Comparison of ENCODE assay signal across 8 cellular contexts in genomic region chr15:80060490-80061006, GRCh38. TPM values are rescaled to one million over a fixed set of nuclear protein-coding genes. Genes with fewer than 3 reads are reported as not detected.
DNase-seq lines count a peak whose midpoint lies in the region; TF ChIP-seq lines count a peak whose summit lies in the region.
"Not testable (repeated sequence)": the region's sequence is repeated elsewhere in the genome, so short reads cannot be mapped to it uniquely, and the experiment has no call there.

No MANE protein-coding gene starts in this region.

- H3K9me3 ChIP-seq in HUES6 (ENCODE audit: control insufficient read depth, insufficient read depth, low read depth, low read length); iPS-15b (ENCODE audit: control insufficient read depth, insufficient read depth, low read length); neuronal stem cell (replicated peaks in 1 of 2; ENCODE audit: control insufficient read depth in 2 of 2, insufficient read depth in 1 of 2, low read depth in 1 of 2, low read length in 2 of 2); stomach: not testable (repeated sequence)

- no CpG with 5 or more reads among the region's 26 CpGs for WGBS in neuronal stem cell (ENCODE audit: extremely low coverage in 2 of 2, insufficient read length in 2 of 2, insufficient replicate concordance in 1 of 2), 2 donors
- WGBS in stomach, 5 donors = 3 to 12% (median 4%) methylated on average over 26 of the region's 26 CpGs

- H2BK15ac ChIP-seq in neuronal stem cell (ENCODE audit: low read length) = not testable (repeated sequence)

- not testable (repeated sequence) for H2BK12ac ChIP-seq in neuronal stem cell (ENCODE audit: low read length)

- H3K14ac ChIP-seq in neuronal stem cell (ENCODE audit: low read length) = not testable (repeated sequence)

- peaks cover 33% of the 10 kb centered on the region for H3K4me1 ChIP-seq in HUES6 (ENCODE audit: control insufficient read depth, insufficient read depth, low read length)
- peaks cover 13% of the 10 kb centered on the region for H3K4me1 ChIP-seq in iPS-15b (ENCODE audit: control insufficient read depth, insufficient read depth, low read length)
- peaks cover 1 to 13% of the 10 kb centered on the region in 2 donors for H3K4me1 ChIP-seq in neuronal stem cell (ENCODE audit: control insufficient read depth in 2 of 2, insufficient read depth in 1 of 2, low read depth in 1 of 2, low read length in 2 of 2)
- H3K4me1 ChIP-seq in stomach = peaks cover 22 to 44% (median 33%) of the 10 kb centered on the region in 4 donors

- not testable (repeated sequence) for H3K79me1 ChIP-seq in neuronal stem cell (ENCODE audit: low read depth, low read length)

- peak in 1 of 7 experiments; percentile 24 for TF ChIP-seq CTCF in stomach (IDR thresholded peaks at IDR 0.05)

- H3K4me3 ChIP-seq in HUES6 (ENCODE audit: low read depth, low read length) (peak overlapping the region; percentile 95), iPS-15b (ENCODE audit: low read depth, low read length) (peak overlapping the region; percentile 63), neuronal stem cell (ENCODE audit: low read length in 2 of 2) (peak overlapping the region; percentile 76 to 88), stomach (peak overlapping the region; percentile 65 to 97 (median 81))

- H3K27me3 ChIP-seq in HUES6 (ENCODE audit: control insufficient read depth, insufficient read depth, low read length) = peaks cover 12% of the 10 kb centered on the region; the same call in 1 of the 2 replicates
- H3K27me3 ChIP-seq in iPS-15b (ENCODE audit: control insufficient read depth, insufficient read depth, low read length); neuronal stem cell (ENCODE audit: control insufficient read depth in 3 of 3, insufficient read depth in 3 of 3, low read depth in 1 of 3, low read length in 3 of 3); stomach: not testable (repeated sequence)

- H3K27ac ChIP-seq in HUES6 (ENCODE audit: low read depth, low read length) = peak overlapping the region; percentile 91
- not testable (repeated sequence) for H3K27ac ChIP-seq in neuronal stem cell (replicated peaks; ENCODE audit: low read length)
- H3K27ac ChIP-seq in stomach = peak overlapping the region; percentile 8 to 100 (median 98)

- not testable (repeated sequence) for H2BK5ac ChIP-seq in neuronal stem cell (ENCODE audit: low read length)

- peak overlapping the region; percentile 98 for H2AFZ ChIP-seq in neuronal stem cell (ENCODE audit: low read length)

- not testable (repeated sequence) for TF ChIP-seq POLR2A in stomach (IDR thresholded peaks at IDR 0.05)

- H3K9ac ChIP-seq in HUES6 (ENCODE audit: low read length) = peak overlapping the region; percentile 89
- peak overlapping the region; percentile 81 for H3K9ac ChIP-seq in iPS-15b (ENCODE audit: low read depth, low read length)
- not testable (repeated sequence) for H3K9ac ChIP-seq in neuronal stem cell (ENCODE audit: low read depth, low read length, poor library complexity)

- intact Hi-C loops in stomach (cut with DNase I; ENCODE audit: low total_unique reads) = loop anchor here (10.0 kb wide), 1 partner anchor 94 kb away; the partner anchor contains the start of gene FAH

- TF ChIP-seq EP300 in stomach (IDR thresholded peaks at IDR 0.05) = not testable (repeated sequence)

- peak overlapping the region; percentile 33 for H3K4me2 ChIP-seq in neuronal stem cell (ENCODE audit: insufficient read depth, low read length, poor library complexity, severe bottlenecking)

- H4K8ac ChIP-seq in neuronal stem cell (ENCODE audit: low read depth, low read length) = not testable (repeated sequence)

- H2AK5ac ChIP-seq in neuronal stem cell (ENCODE audit: low read depth, low read length) = not testable (repeated sequence)

- not testable (repeated sequence) for H3K4ac ChIP-seq in neuronal stem cell (ENCODE audit: low read length)

- not testable (repeated sequence) for H3K36me3 ChIP-seq in HUES6 (ENCODE audit: control insufficient read depth, insufficient read depth, low read length); iPS-15b (ENCODE audit: control insufficient read depth, insufficient read depth, low read length); neuronal stem cell (replicated peaks in 1 of 2; ENCODE audit: control insufficient read depth in 2 of 2, insufficient read depth in 2 of 2, low read length in 2 of 2); stomach

- H3K18ac ChIP-seq in neuronal stem cell (ENCODE audit: low read length) = not testable (repeated sequence)

- not testable (repeated sequence) for H4K91ac ChIP-seq in neuronal stem cell (ENCODE audit: low read depth, low read length, poor library complexity)

- H3K23ac ChIP-seq in neuronal stem cell (ENCODE audit: low read depth, low read length, poor library complexity) = not testable (repeated sequence)

- H2BK120ac ChIP-seq in neuronal stem cell (ENCODE audit: low read depth, low read length) = not testable (repeated sequence)

- peak; percentile 31 for DNase-seq in COLO668 (lab: John Stamatoyannopoulos, UW; ENCODE audit: unreplicated experiment)
- peak; percentile 44 for DNase-seq in RPMI7951 (ENCODE audit: low read depth)
- DNase-seq in activated T-cell treated with anti-CD3 and anti-CD28 coated beads, Interleukin-2, amount 50 U/mL, for 1 hour = peak; percentile 33
- DNase-seq in dermis blood vessel endothelial cell = peak; percentile 58
- not testable (repeated sequence) for DNase-seq in neuronal stem cell (ENCODE audit: low spot score); stomach

RNA-seq across cellular contexts. Expression of gene ZFAND6, which starts 1.1 kb away (rescaled TPM):
- 175 and 202 TPM in 2 replicates for total RNA-seq in RPMI7951 (2014; rRNA removed; shearing (Covaris generic))
- total RNA-seq in dermis blood vessel endothelial cell = 144 and 153 TPM in 2 replicates
- polyA plus RNA-seq in neuronal stem cell (2013, experiment 1 of 2) = 129 TPM
- polyA plus RNA-seq in neuronal stem cell (2013, experiment 2 of 2) = 133 TPM
- 100 to 1,000 TPM in 2 of 5 donors, 10 to 100 TPM in 3; 12.2 to 271 (median 61.9) TPM for total RNA-seq in stomach
- 100 to 1,000 TPM in 1 of 3 donors, 10 to 100 TPM in 2; 41.5 to 113 (median 71.0) TPM for polyA plus RNA-seq in stomach
